9 cellular contexts compared by ENCODE assay signal in the genomic region with DNA sequence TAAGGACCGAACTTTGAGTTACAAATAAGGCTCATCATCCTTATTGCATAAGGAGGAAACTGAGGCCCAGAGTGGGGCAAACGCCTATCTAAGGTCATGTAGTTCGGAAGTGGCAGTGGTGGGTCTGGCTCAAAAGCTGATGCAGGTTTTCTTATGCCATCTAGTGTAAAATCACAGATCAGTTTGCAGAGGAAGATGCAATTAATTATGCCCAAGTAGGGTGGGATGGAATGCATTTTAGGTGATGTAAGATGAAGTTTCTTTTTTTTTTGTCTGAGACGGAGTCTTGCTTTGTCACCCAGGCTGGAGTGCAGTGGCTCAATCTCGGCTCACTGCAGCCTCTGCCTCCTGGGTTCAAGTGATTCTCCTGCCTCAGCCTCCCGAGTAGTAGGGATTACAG. TPM values are rescaled to one million over a fixed set of nuclear protein-coding genes. Genes with fewer than 3 reads are reported as not detected.
A peak's percentile ranks its signal among the peaks of the same experiment; 100 is the strongest.
DNase-seq lines count a peak whose midpoint lies in the region; ATAC-seq and TF ChIP-seq lines count a peak whose summit lies in the region.
"Not testable (repeated sequence)": the region's sequence is repeated elsewhere in the genome, so short reads cannot be mapped to it uniquely, and the experiment has no call there.
"Had no signal": no experiment of that assay in that cellular context is flagged by ENCODE, and none has a peak within 500 bp of the region (broad histone marks: within the 10 kb centered on the region; RNA-seq: fewer than 3 reads in every experiment).

No MANE protein-coding gene starts in this region.

- not testable (repeated sequence) for ATAC-seq in natural killer cell; stimulated activated naive B cell treated with anti-CD40 and anti-IgM and Interleukin-4, amounts not matched to agents 10 μg/mL and 1 μg/mL and 100 μg/mL, for 72 hours (replicated peaks)

- H3K27me3 Mint-ChIP-seq in activated naive CD4-positive, alpha-beta T cell treated with anti-CD3 and anti-CD28 coated beads, Interleukin-2, amount 10 ng/mL, durations not matched to agents 7 days and 5 days; natural killer cell (ENCODE audit: low read depth in 2 of 2); stimulated activated naive B cell treated with anti-CD40 and anti-IgM and Interleukin-4, amounts not matched to agents 10 μg/mL and 1 μg/mL and 100 μg/mL, for 72 hours: not testable (repeated sequence)

- not testable (repeated sequence) for H3K9me3 Mint-ChIP-seq in activated naive CD4-positive, alpha-beta T cell treated with anti-CD3 and anti-CD28 coated beads, Interleukin-2, amount 10 ng/mL, durations not matched to agents 7 days and 5 days; natural killer cell; stimulated activated naive B cell treated with anti-CD40 and anti-IgM and Interleukin-4, amounts not matched to agents 10 μg/mL and 1 μg/mL and 100 μg/mL, for 72 hours

- H3K4me3 Mint-ChIP-seq in activated naive CD4-positive, alpha-beta T cell treated with anti-CD3 and anti-CD28 coated beads, Interleukin-2, amount 10 ng/mL, durations not matched to agents 7 days and 5 days: peak overlapping the region; percentile 93
- peak overlapping the region; percentile 100 for H3K4me3 Mint-ChIP-seq in natural killer cell
- H3K4me3 Mint-ChIP-seq in stimulated activated naive B cell treated with anti-CD40 and anti-IgM and Interleukin-4, amounts not matched to agents 10 μg/mL and 1 μg/mL and 100 μg/mL, for 72 hours: peak overlapping the region; percentile 97 to 98

- POLR2A ChIA-PET in RWPE1 (lab: Yijun Ruan, JAX; ENCODE audit: low non-redundant PET): not testable (repeated sequence)

- intact Hi-C loops in natural killer cell (cut with micrococcal nuclease): loop anchor here (2.0 kb wide), 2 partner anchors 87 to 95 kb away; no protein-coding TSS in a partner anchor

- peak; percentile 33 for DNase-seq in AG20443 (ENCODE audit: low spot score)
- DNase-seq in HAP-1 (ENCODE audit: low spot score in 2 of 2); RWPE1 (ENCODE audit: low spot score); activated naive CD4-positive, alpha-beta T cell treated with anti-CD3 and anti-CD28 coated beads, Interleukin-2, amount 10 ng/mL, durations not matched to agents 7 days and 5 days; effector memory CD4-positive, alpha-beta T cell; iPS DF 6.9 (ENCODE audit: low read depth, low spot score); natural killer cell; stimulated activated naive B cell treated with anti-CD40 and anti-IgM and Interleukin-4, amounts not matched to agents 10 μg/mL and 1 μg/mL and 100 μg/mL, for 72 hours: not testable (repeated sequence)

- H3K27ac ChIP-seq in RWPE1: peak overlapping the region; percentile 25; the same call in 1 of the 2 replicates
- H3K27ac ChIP-seq in effector memory CD4-positive, alpha-beta T cell (ENCODE audit: insufficient read depth, low read length, poor library complexity, severe bottlenecking): peak overlapping the region; percentile 91
- H3K27ac ChIP-seq in iPS DF 6.9 (ENCODE audit: low read length): not testable (repeated sequence)

- H3K36me3 ChIP-seq in HAP-1 (replicated peaks); iPS DF 6.9 (ENCODE audit: control insufficient read depth, insufficient read depth, low read length): not testable (repeated sequence)
- peaks cover 10% of the 10 kb centered on the region for H3K36me3 ChIP-seq in effector memory CD4-positive, alpha-beta T cell (ENCODE audit: control insufficient read depth, insufficient read depth, low read length)

- not testable (repeated sequence) for H3K4me1 ChIP-seq in HAP-1; iPS DF 6.9 (ENCODE audit: control insufficient read depth, insufficient read depth, low read length)
- H3K4me1 ChIP-seq in effector memory CD4-positive, alpha-beta T cell (ENCODE audit: control insufficient read depth, insufficient read depth, low read length, poor library complexity, severe bottlenecking): peaks cover 13% of the 10 kb centered on the region

- peaks cover 18% of the 10 kb centered on the region for H3K36me3 Mint-ChIP-seq in activated naive CD4-positive, alpha-beta T cell treated with anti-CD3 and anti-CD28 coated beads, Interleukin-2, amount 10 ng/mL, durations not matched to agents 7 days and 5 days
- H3K36me3 Mint-ChIP-seq in natural killer cell: not testable (repeated sequence)
- peaks cover 7 to 11% of the 10 kb centered on the region in 2 donors for H3K36me3 Mint-ChIP-seq in stimulated activated naive B cell treated with anti-CD40 and anti-IgM and Interleukin-4, amounts not matched to agents 10 μg/mL and 1 μg/mL and 100 μg/mL, for 72 hours

- CTCF ChIA-PET in RWPE1 (lab: Yijun Ruan, JAX): interaction anchor here (0.6 to 2.6 kb wide), 5 partner anchors 32 to 110 kb away, joined by 3 to 32 read pairs (median 3); a partner anchor contains a TSS
- CTCF ChIA-PET in activated naive CD4-positive, alpha-beta T cell treated with anti-CD3 and anti-CD28 coated beads, Interleukin-2, amount 10 ng/mL, durations not matched to agents 7 days and 5 days (lab: Charles Lee): interaction anchor here (0.6 to 4.3 kb wide), 3 partner anchors 95 to 301 kb away, joined by 3 to 76 read pairs (median 3); a partner anchor contains a TSS

- peaks cover 55% of the 10 kb centered on the region for H3K4me1 Mint-ChIP-seq in activated naive CD4-positive, alpha-beta T cell treated with anti-CD3 and anti-CD28 coated beads, Interleukin-2, amount 10 ng/mL, durations not matched to agents 7 days and 5 days
- peaks cover 34 to 39% of the 10 kb centered on the region in 2 donors for H3K4me1 Mint-ChIP-seq in natural killer cell
- peaks cover 18 to 25% of the 10 kb centered on the region in 2 donors for H3K4me1 Mint-ChIP-seq in stimulated activated naive B cell treated with anti-CD40 and anti-IgM and Interleukin-4, amounts not matched to agents 10 μg/mL and 1 μg/mL and 100 μg/mL, for 72 hours

- not testable (repeated sequence) for H3K27me3 ChIP-seq in HAP-1 (ENCODE audit: low read depth); effector memory CD4-positive, alpha-beta T cell (replicated peaks; ENCODE audit: control insufficient read depth, insufficient read depth, low read length, poor library complexity, severe bottlenecking); iPS DF 6.9 (ENCODE audit: control insufficient read depth, insufficient read depth, low read length)

- WGBS in iPS DF 6.9 (ENCODE audit: insufficient coverage, insufficient read length): no CpG with 5 or more reads among the region's 6 CpGs

- H3K27ac Mint-ChIP-seq in activated naive CD4-positive, alpha-beta T cell treated with anti-CD3 and anti-CD28 coated beads, Interleukin-2, amount 10 ng/mL, durations not matched to agents 7 days and 5 days: peak overlapping the region; percentile 99
- H3K27ac Mint-ChIP-seq in natural killer cell: peak overlapping the region; percentile 99
- peak overlapping the region; percentile 99 for H3K27ac Mint-ChIP-seq in stimulated activated naive B cell treated with anti-CD40 and anti-IgM and Interleukin-4, amounts not matched to agents 10 μg/mL and 1 μg/mL and 100 μg/mL, for 72 hours

- H3K4me3 ChIP-seq in HAP-1: peak overlapping the region; percentile 70
- H3K4me3 ChIP-seq in effector memory CD4-positive, alpha-beta T cell (ENCODE audit: insufficient read depth, low read depth, low read length, poor library complexity, severe bottlenecking): peak overlapping the region; percentile 64
- peak overlapping the region; percentile 52; the same call in 1 of the 2 replicates for H3K4me3 ChIP-seq in iPS DF 6.9 (ENCODE audit: low read length)

- H3K9me3 ChIP-seq in HAP-1; effector memory CD4-positive, alpha-beta T cell (ENCODE audit: control insufficient read depth, low read length); iPS DF 6.9 (ENCODE audit: control insufficient read depth, insufficient read depth, low read length): not testable (repeated sequence)

- in situ Hi-C loops in HAP-1 (cut with MboI; ENCODE audit: low sequenced_read_pairs): loop anchor here (5.0 kb wide), 1 partner anchor 92 kb away; no protein-coding TSS in a partner anchor

- TF ChIP-seq CTCF in RWPE1 (conservative IDR thresholded peaks at IDR 0.05; ENCODE audit: low read depth); natural killer cell (IDR thresholded peaks at IDR 0.05): not testable (repeated sequence)

RNA-seq across cellular contexts. Expression of a gene that starts 1.1 kb away (rescaled TPM):
- total RNA-seq in natural killer cell: 10 to 100 TPM; 32.0 to 47.6 (median 47.2) TPM

RNA-seq across cellular contexts. Expression of a gene that starts 28.7 kb away (rescaled TPM):
- total RNA-seq in natural killer cell: under 1 TPM; 0.59 to 0.80 (median 0.59) TPM

RNA-seq across cellular contexts. Expression of a gene that starts 31.0 kb away (rescaled TPM):
- not detected for total RNA-seq in natural killer cell
- total RNA-seq: dermis microvascular lymphatic vessel endothelial cell had no signal
